Comparison of ENCODE assay signal across 2 cellular contexts in the genomic region with DNA sequence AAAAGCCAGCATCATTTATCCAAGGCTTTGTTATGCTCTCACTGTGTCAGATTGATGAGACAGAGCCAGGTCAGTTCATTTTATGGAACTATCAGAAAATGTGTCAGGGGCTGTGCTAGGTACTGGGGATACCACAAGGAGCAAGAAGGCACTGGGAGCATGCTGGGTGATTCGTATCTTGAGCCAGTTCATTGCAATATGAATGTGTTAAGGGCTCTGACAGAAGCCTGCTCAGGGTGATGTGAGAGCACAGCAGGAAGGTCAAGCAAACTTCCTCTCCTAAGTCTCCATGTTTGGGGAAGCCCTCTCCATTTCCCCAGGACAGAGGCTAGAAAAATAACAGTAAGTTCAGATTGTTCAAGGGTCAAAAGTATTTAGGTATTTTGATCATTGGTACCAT.
TF ChIP-seq lines count a peak whose summit lies in the region.

No MANE protein-coding gene starts in this region.

TF ChIP-seq in GM23338, 12 proteins besides CTCF, POLR2A, EP300 and RAD21:
- TF ChIP-seq POLR2AphosphoS5 (IDR thresholded peaks at IDR 0.05; ENCODE audit: low read depth): no peak
- TF ChIP-seq ZNF114 (CRISPR knock-in tag; IDR thresholded peaks at IDR 0.05): no peak
- TF ChIP-seq STAT1 (IDR thresholded peaks at IDR 0.05; ENCODE audit: unreplicated experiment): no peak
- no peak for TF ChIP-seq EZH2phosphoT487 (IDR thresholded peaks at IDR 0.05; ENCODE audit: unreplicated experiment)
- TF ChIP-seq EZH2 (IDR thresholded peaks at IDR 0.05; ENCODE audit: low read depth, unreplicated experiment): no peak

TF ChIP-seq in H1, 55 proteins besides CTCF, POLR2A, EP300 and RAD21:
- TF ChIP-seq YY1 (IDR thresholded peaks at IDR 0.05; ENCODE audit: low read depth, low read length) (no peak), SP1 (IDR thresholded peaks at IDR 0.05; ENCODE audit: low read depth, low read length) (no peak), TAF7 (optimal IDR thresholded peaks at IDR 0.05; ENCODE audit: borderline replicate concordance, low read depth, low read length) (no peak), RNF2 (IDR thresholded peaks at IDR 0.05; ENCODE audit: borderline replicate concordance, low read depth, low read length, missing control alignments, poor library complexity, severe bottlenecking) (no peak)
